Comparison of ENCODE assay signal across 1 cellular context in genomic region chr16:21158208-21159110, GRCh38.
TF ChIP-seq lines count a peak whose summit lies in the region.

LDAF1 (plus strand) TSS chr16:21158674; CDS start chr16:21161183, 2,509 bp downstream.

TF ChIP-seq in HepG2, 621 proteins besides CTCF, POLR2A, EP300 and RAD21 (continued from another document and continues in another):
- no peak for TF ChIP-seq FOXO4 (CRISPR knock-in tag; conservative IDR thresholded peaks at IDR 0.05)
- TF ChIP-seq ZNF746 (CRISPR knock-in tag; IDR thresholded peaks at IDR 0.05), result no peak; the same call in 1 of the 2 replicates
- TF ChIP-seq DZIP1 (CRISPR knock-in tag; IDR thresholded peaks at IDR 0.05), result peak; percentile 37; the same call in 1 of the 2 replicates
- TF ChIP-seq ZNF460 (CRISPR knock-in tag; IDR thresholded peaks at IDR 0.05; ENCODE audit: borderline replicate concordance), result no peak
- TF ChIP-seq ZMYM2 (CRISPR knock-in tag; IDR thresholded peaks at IDR 0.05), result no peak
- no peak for TF ChIP-seq KLF11 (CRISPR knock-in tag; IDR thresholded peaks at IDR 0.05)
- TF ChIP-seq RBFOX2 (IDR thresholded peaks at IDR 0.05; ENCODE audit: low read depth, low read length), result 0 out of 2 replicates have a peak, but pooled peaks have one; percentile 37
- TF ChIP-seq, protein P1, sequence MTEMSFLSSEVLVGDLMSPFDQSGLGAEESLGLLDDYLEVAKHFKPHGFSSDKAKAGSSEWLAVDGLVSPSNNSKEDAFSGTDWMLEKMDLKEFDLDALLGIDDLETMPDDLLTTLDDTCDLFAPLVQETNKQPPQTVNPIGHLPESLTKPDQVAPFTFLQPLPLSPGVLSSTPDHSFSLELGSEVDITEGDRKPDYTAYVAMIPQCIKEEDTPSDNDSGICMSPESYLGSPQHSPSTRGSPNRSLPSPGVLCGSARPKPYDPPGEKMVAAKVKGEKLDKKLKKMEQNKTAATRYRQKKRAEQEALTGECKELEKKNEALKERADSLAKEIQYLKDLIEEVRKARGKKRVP (CRISPR knock-in tag; IDR thresholded peaks at IDR 0.05), result no peak
- TF ChIP-seq ZMYM4 (CRISPR knock-in tag; IDR thresholded peaks at IDR 0.05), result no peak
- TF ChIP-seq ATF7 (IDR thresholded peaks at IDR 0.05), result no peak
- TF ChIP-seq ATF7 (CRISPR knock-in tag; IDR thresholded peaks at IDR 0.05), result peak; percentile 54; the same call in 1 of the 2 replicates
- TF ChIP-seq RFXAP (CRISPR knock-in tag; IDR thresholded peaks at IDR 0.05; ENCODE audit: borderline replicate concordance), result no peak
- peak; percentile 22; the same call in 1 of the 2 replicates for TF ChIP-seq STAG1 (CRISPR knock-in tag; IDR thresholded peaks at IDR 0.05)
- TF ChIP-seq GLMP (CRISPR knock-in tag; IDR thresholded peaks at IDR 0.05; ENCODE audit: borderline replicate concordance), result no peak
- TF ChIP-seq GPN1 (CRISPR knock-in tag; IDR thresholded peaks at IDR 0.05; ENCODE audit: borderline replicate concordance), result 0 out of 2 replicates have a peak, but pooled peaks have one; percentile 10
- TF ChIP-seq, protein P2, sequence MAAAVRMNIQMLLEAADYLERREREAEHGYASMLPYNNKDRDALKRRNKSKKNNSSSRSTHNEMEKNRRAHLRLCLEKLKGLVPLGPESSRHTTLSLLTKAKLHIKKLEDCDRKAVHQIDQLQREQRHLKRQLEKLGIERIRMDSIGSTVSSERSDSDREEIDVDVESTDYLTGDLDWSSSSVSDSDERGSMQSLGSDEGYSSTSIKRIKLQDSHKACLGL (CRISPR knock-in tag; IDR thresholded peaks at IDR 0.05), result 0 out of 2 replicates have a peak, but pooled peaks have one; percentile 17
- no peak for TF ChIP-seq ARID3A (IDR thresholded peaks at IDR 0.05; ENCODE audit: low read depth, low read length)
- no peak for TF ChIP-seq ZNF816 (CRISPR knock-in tag; IDR thresholded peaks at IDR 0.05; ENCODE audit: borderline replicate concordance)
- TF ChIP-seq TARDBP (CRISPR knock-in tag; IDR thresholded peaks at IDR 0.05), result no peak
- peak; percentile 73; the same call in 1 of the 2 replicates for TF ChIP-seq AKAP8 (CRISPR knock-in tag; IDR thresholded peaks at IDR 0.05)
- TF ChIP-seq ZNF263 (CRISPR knock-in tag; IDR thresholded peaks at IDR 0.05), result 0 out of 2 replicates have a peak, but pooled peaks have one; percentile 29
- no peak for TF ChIP-seq MED8 (CRISPR knock-in tag; IDR thresholded peaks at IDR 0.05; ENCODE audit: insufficient replicate concordance)
- TF ChIP-seq, protein P3, sequence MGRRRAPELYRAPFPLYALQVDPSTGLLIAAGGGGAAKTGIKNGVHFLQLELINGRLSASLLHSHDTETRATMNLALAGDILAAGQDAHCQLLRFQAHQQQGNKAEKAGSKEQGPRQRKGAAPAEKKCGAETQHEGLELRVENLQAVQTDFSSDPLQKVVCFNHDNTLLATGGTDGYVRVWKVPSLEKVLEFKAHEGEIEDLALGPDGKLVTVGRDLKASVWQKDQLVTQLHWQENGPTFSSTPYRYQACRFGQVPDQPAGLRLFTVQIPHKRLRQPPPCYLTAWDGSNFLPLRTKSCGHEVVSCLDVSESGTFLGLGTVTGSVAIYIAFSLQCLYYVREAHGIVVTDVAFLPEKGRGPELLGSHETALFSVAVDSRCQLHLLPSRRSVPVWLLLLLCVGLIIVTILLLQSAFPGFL (CRISPR knock-in tag; IDR thresholded peaks at IDR 0.05), result no peak
- TF ChIP-seq KDM6A (CRISPR knock-in tag; IDR thresholded peaks at IDR 0.05; ENCODE audit: low read depth), result no peak
- TF ChIP-seq, protein P4, sequence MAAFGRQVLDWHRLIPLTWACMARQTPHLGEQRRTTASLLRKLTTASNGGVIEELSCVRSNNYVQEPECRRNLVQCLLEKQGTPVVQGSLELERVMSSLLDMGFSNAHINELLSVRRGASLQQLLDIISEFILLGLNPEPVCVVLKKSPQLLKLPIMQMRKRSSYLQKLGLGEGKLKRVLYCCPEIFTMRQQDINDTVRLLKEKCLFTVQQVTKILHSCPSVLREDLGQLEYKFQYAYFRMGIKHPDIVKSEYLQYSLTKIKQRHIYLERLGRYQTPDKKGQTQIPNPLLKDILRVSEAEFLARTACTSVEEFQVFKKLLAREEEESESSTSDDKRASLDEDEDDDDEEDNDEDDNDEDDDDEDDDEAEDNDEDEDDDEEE (CRISPR knock-in tag; IDR thresholded peaks at IDR 0.05), result peak; percentile 82; the same call in 1 of the 2 replicates
- TF ChIP-seq FOSL2 (CRISPR knock-in tag; IDR thresholded peaks at IDR 0.05), result no peak
- no peak for TF ChIP-seq MATR3 (CRISPR knock-in tag; IDR thresholded peaks at IDR 0.05)
- no peak for TF ChIP-seq ZBTB8A (CRISPR knock-in tag; IDR thresholded peaks at IDR 0.05; ENCODE audit: borderline replicate concordance, low read depth)
- TF ChIP-seq ZFAT (CRISPR knock-in tag; conservative IDR thresholded peaks at IDR 0.05), result no peak
- TF ChIP-seq FOXC1 (CRISPR knock-in tag; IDR thresholded peaks at IDR 0.05; ENCODE audit: borderline replicate concordance), result no peak
- TF ChIP-seq, protein P5, sequence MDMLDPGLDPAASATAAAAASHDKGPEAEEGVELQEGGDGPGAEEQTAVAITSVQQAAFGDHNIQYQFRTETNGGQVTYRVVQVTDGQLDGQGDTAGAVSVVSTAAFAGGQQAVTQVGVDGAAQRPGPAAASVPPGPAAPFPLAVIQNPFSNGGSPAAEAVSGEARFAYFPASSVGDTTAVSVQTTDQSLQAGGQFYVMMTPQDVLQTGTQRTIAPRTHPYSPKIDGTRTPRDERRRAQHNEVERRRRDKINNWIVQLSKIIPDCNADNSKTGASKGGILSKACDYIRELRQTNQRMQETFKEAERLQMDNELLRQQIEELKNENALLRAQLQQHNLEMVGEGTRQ (IDR thresholded peaks at IDR 0.05; ENCODE audit: low read depth, low read length), result no peak
- TF ChIP-seq, protein P5 (CRISPR knock-in tag; IDR thresholded peaks at IDR 0.05; ENCODE audit: borderline replicate concordance), result no peak
- peak; percentile 50; the same call in 1 of the 2 replicates for TF ChIP-seq ZNF782 (CRISPR knock-in tag; IDR thresholded peaks at IDR 0.05; ENCODE audit: borderline replicate concordance)
- TF ChIP-seq ZNF547 (CRISPR knock-in tag; IDR thresholded peaks at IDR 0.05), result peak; percentile 75; the same call in 1 of the 2 replicates
- no peak for TF ChIP-seq TFE3 (CRISPR knock-in tag; IDR thresholded peaks at IDR 0.05)
- 0 out of 2 replicates have a peak, but pooled peaks have one; percentile 51 for TF ChIP-seq CENPBD1 (CRISPR knock-in tag; IDR thresholded peaks at IDR 0.05; ENCODE audit: borderline replicate concordance, low read depth)
- TF ChIP-seq ZNF143 (CRISPR knock-in tag; IDR thresholded peaks at IDR 0.05), result no peak
- no peak for TF ChIP-seq ZFP1 (CRISPR knock-in tag; IDR thresholded peaks at IDR 0.05)
- no peak for TF ChIP-seq IKZF4 (CRISPR knock-in tag; IDR thresholded peaks at IDR 0.05; ENCODE audit: borderline replicate concordance, low read depth, not compliant biosample characterization)
- TF ChIP-seq FOXM1 (CRISPR knock-in tag; IDR thresholded peaks at IDR 0.05), result no peak
- no peak for TF ChIP-seq KAT2B (IDR thresholded peaks at IDR 0.05; ENCODE audit: borderline replicate concordance, low read depth, low read length)
- no peak for TF ChIP-seq KDM5A (IDR thresholded peaks at IDR 0.05; ENCODE audit: borderline replicate concordance, low read length)
- no peak for TF ChIP-seq SMYD3 (CRISPR knock-in tag; IDR thresholded peaks at IDR 0.05)
- no peak for TF ChIP-seq NPAS2 (CRISPR knock-in tag; IDR thresholded peaks at IDR 0.05; ENCODE audit: borderline replicate concordance)
- TF ChIP-seq, protein P6, sequence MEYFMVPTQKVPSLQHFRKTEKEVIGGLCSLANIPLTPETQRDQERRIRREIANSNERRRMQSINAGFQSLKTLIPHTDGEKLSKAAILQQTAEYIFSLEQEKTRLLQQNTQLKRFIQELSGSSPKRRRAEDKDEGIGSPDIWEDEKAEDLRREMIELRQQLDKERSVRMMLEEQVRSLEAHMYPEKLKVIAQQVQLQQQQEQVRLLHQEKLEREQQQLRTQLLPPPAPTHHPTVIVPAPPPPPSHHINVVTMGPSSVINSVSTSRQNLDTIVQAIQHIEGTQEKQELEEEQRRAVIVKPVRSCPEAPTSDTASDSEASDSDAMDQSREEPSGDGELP (IDR thresholded peaks at IDR 0.05; ENCODE audit: borderline replicate concordance, low read depth), result no peak
- no peak for TF ChIP-seq ZNF510 (CRISPR knock-in tag; IDR thresholded peaks at IDR 0.05; ENCODE audit: low read depth)
- TF ChIP-seq, protein P7, sequence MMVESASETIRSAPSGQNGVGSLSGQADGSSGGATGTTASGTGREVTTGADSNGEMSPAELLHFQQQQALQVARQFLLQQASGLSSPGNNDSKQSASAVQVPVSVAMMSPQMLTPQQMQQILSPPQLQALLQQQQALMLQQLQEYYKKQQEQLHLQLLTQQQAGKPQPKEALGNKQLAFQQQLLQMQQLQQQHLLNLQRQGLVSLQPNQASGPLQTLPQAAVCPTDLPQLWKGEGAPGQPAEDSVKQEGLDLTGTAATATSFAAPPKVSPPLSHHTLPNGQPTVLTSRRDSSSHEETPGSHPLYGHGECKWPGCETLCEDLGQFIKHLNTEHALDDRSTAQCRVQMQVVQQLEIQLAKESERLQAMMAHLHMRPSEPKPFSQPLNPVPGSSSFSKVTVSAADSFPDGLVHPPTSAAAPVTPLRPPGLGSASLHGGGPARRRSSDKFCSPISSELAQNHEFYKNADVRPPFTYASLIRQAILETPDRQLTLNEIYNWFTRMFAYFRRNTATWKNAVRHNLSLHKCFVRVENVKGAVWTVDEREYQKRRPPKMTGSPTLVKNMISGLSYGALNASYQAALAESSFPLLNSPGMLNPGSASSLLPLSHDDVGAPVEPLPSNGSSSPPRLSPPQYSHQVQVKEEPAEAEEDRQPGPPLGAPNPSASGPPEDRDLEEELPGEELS (CRISPR knock-in tag; IDR thresholded peaks at IDR 0.05), result 0 out of 2 replicates have a peak, but pooled peaks have one; percentile 13
